Comparison of ENCODE assay signal across 8 cellular contexts in the genomic region with DNA sequence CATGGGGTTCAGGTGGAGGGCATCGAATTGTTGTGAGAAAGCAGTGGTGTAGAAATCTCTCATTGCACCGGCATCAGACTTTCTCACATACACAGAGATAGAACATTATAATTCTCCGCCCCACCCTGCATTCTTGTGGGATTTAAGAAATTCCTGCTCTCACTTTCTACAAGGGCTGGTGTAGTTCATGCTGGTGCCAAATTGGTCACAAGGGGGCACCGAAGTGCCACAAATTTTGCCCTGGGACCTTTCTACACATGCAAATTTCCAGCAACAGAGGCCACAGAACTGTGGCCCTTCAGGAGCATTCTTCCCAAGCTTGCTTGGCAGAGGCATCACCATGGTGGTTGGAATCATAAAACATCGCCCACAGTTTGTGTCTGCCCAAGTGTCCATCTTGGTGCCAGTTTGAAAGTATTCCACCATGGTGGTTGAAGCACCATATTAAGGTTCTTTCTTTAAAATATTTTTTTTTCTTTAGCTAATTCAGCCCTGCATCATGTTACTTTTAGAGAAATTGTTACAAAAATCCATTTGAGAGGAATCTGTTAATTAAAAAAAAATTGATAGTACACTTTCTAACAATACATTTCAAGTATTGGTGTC.
DNase-seq lines count a peak whose midpoint lies in the region; ATAC-seq and TF ChIP-seq lines count a peak whose summit lies in the region.

No MANE protein-coding gene starts in this region.

- no peak overlapping the region for H3K27ac ChIP-seq in right atrium auricular region
- no peak overlapping the region for H3K27ac ChIP-seq in SK-N-MC
- H3K27ac ChIP-seq in epithelial cell of prostate = no peak overlapping the region

- TF ChIP-seq CTCF in right atrium auricular region (IDR thresholded peaks at IDR 0.05) = peak in 1 of 2 donors; percentile 60
- peak; percentile 87 for TF ChIP-seq CTCF in neural crest cell (conservative IDR thresholded peaks at IDR 0.05)

- no peaks in the 10 kb centered on the region for H3K36me3 ChIP-seq in right atrium auricular region
- H3K36me3 ChIP-seq in SK-N-MC (ENCODE audit: insufficient read depth, low read length) = no peaks in the 10 kb centered on the region

- no peak overlapping the region for H3K9ac ChIP-seq in SK-N-MC (ENCODE audit: insufficient read length)

- intact Hi-C loops in Right ventricle myocardium superior (cut with DNase I) = loop anchor here (10.0 kb wide), 1 partner anchor 1823 kb away; no protein-coding TSS in a partner anchor

- no peaks in the 10 kb centered on the region for H3K36me3 Mint-ChIP-seq in neural crest cell (ENCODE audit: low read depth)

- DNase-seq in Right ventricle myocardium superior = peak; percentile 35
- no peak for DNase-seq in right atrium auricular region (ENCODE audit: low spot score)
- peak; percentile 66 for DNase-seq in LHCN-M2 (ENCODE audit: low read depth)
- DNase-seq in SK-N-MC (ENCODE audit: low read depth, low spot score) = peak; percentile 44
- DNase-seq in epithelial cell of prostate (ENCODE audit: low read depth, low spot score) = peak; percentile 20
- peak; percentile 60 for DNase-seq in neural crest cell (ENCODE audit: low read depth, low spot score)
- DNase-seq in cerebellar nuclear complex (lab: John Stamatoyannopoulos, UW) = no peak

- H3K4me3 Mint-ChIP-seq in neural crest cell = no peak overlapping the region

- no peaks in the 10 kb centered on the region for H3K27me3 ChIP-seq in right atrium auricular region

- H3K9me3 Mint-ChIP-seq in neural crest cell = no peaks in the 10 kb centered on the region

- ATAC-seq in Right ventricle myocardium superior (ENCODE audit: poor library complexity) = peak; percentile 61
- ATAC-seq in GM21825 (IDR thresholded peaks at IDR 0.05; ENCODE audit: unreplicated experiment) = peak; percentile 86

- no peaks in the 10 kb centered on the region for H3K4me1 Mint-ChIP-seq in neural crest cell

- H3K4me3 ChIP-seq in right atrium auricular region (no peak overlapping the region), SK-N-MC (no peak overlapping the region)

- H3K4me1 ChIP-seq in right atrium auricular region = no peaks in the 10 kb centered on the region

- H3K9me3 ChIP-seq in right atrium auricular region = no peaks in the 10 kb centered on the region
- H3K9me3 ChIP-seq in SK-N-MC (ENCODE audit: low read depth, low read length) = no peaks in the 10 kb centered on the region

- H3K27me3 Mint-ChIP-seq in neural crest cell (ENCODE audit: low read depth) = peaks cover 2% of the 10 kb centered on the region

- H3K27ac Mint-ChIP-seq in neural crest cell (ENCODE audit: unreplicated experiment) = no peak overlapping the region

Comparison
In these comparisons a context has a peak if more than half of its experiments do, and no peak if none do; other contexts are left out.
1. DNase-seq: peak in Right ventricle myocardium superior (single experiment), LHCN-M2 (single experiment), SK-N-MC (single experiment), epithelial cell of prostate (single experiment) and neural crest cell (single experiment); none in right atrium auricular region (single experiment) and cerebellar nuclear complex (0 of 2).